In genomic region chr12:6826734-6827436, GRCh38 we compare ENCODE assay signal across 8 cellular contexts. TPM values are rescaled to one million over a fixed set of nuclear protein-coding genes. Genes with fewer than 3 reads are reported as not detected.
A peak's percentile ranks its signal among the peaks of the same experiment; 100 is the strongest.
DNase-seq lines count a peak whose midpoint lies in the region; ATAC-seq and TF ChIP-seq lines count a peak whose summit lies in the region.

No MANE protein-coding gene starts in this region.

- no peak for TF ChIP-seq POLR2A in vagina (IDR thresholded peaks at IDR 0.05)

- peaks cover 0 to 19% (median 0%) of the 10 kb centered on the region in 9 donors for H3K36me3 ChIP-seq in heart right ventricle
- peaks cover 33% of the 10 kb centered on the region for H3K36me3 ChIP-seq in mesodermal cell (ENCODE audit: control insufficient read depth, insufficient read depth, low read length)
- H3K36me3 ChIP-seq in vagina, result no peaks in the 10 kb centered on the region

- TF ChIP-seq CTCF in heart right ventricle (IDR thresholded peaks at IDR 0.05) (no peak), vagina (IDR thresholded peaks at IDR 0.05) (no peak), foreskin fibroblast (IDR thresholded peaks at IDR 0.05; ENCODE audit: low read depth, low read length) (no peak)

- H3K27ac ChIP-seq in heart right ventricle (peak overlapping the region in 8 of 10 donors; percentile 6 to 56 (median 44)), mesodermal cell (ENCODE audit: low read depth, low read length, severe bottlenecking) (peak overlapping the region; percentile 50), vagina (peak overlapping the region; percentile 92)

- POLR2A ChIA-PET in activated naive CD8-positive, alpha-beta T cell treated with anti-CD3 and anti-CD28 coated beads, Interleukin-2, amount 10 ng/mL, durations not matched to agents 7 days and 5 days (lab: Charles Lee), result interaction anchor here (1.4 kb wide), 1 partner anchor 74 kb away, joined by 5 read pairs; the partner anchor contains the start of gene MLF2

- 76 to 79% methylated on average over 22 of the region's 22 CpGs for WGBS in heart right ventricle, 2 donors
- WGBS in mesodermal cell (ENCODE audit: insufficient coverage in 2 of 2), 2 experiments, result 83 to 84% methylated on average over 13 to 19 of the region's 22 CpGs

- peaks cover 73% of the 10 kb centered on the region for H3K27me3 Mint-ChIP-seq in activated naive CD8-positive, alpha-beta T cell treated with anti-CD3 and anti-CD28 coated beads, Interleukin-2, amount 10 ng/mL, durations not matched to agents 7 days and 5 days

- H3K4me1 ChIP-seq in heart right ventricle (peaks cover 12 to 60% (median 36%) of the 10 kb centered on the region in 9 donors), mesodermal cell (ENCODE audit: control insufficient read depth, insufficient read depth, low read length, poor library complexity, severe bottlenecking) (peaks cover 27% of the 10 kb centered on the region), vagina (peaks cover 51% of the 10 kb centered on the region)

- H3K9me3 ChIP-seq in heart right ventricle (no peaks in the 10 kb centered on the region), mesodermal cell (ENCODE audit: control insufficient read depth, low read length) (no peaks in the 10 kb centered on the region), vagina (no peaks in the 10 kb centered on the region)

- H3K27me3 ChIP-seq in heart right ventricle, result peaks cover 0 to 58% (median 0%) of the 10 kb centered on the region in 7 donors
- no peaks in the 10 kb centered on the region for H3K27me3 ChIP-seq in vagina

- no peak overlapping the region for H3K4me3 ChIP-seq in heart right ventricle
- no peak overlapping the region for H3K4me3 ChIP-seq in mesodermal cell (ENCODE audit: extremely low read depth, insufficient read depth, low read length, poor library complexity, severe bottlenecking)
- peak overlapping the region in 1 of 2 donors; percentile 90 for H3K4me3 ChIP-seq in vagina
- no peak overlapping the region for H3K4me3 ChIP-seq in foreskin fibroblast (ENCODE audit: low read depth in 1 of 2, low read length in 2 of 2)

- ATAC-seq in heart right ventricle (no peak), left ventricle myocardium superior (no peak), GM21528 (IDR thresholded peaks at IDR 0.05; ENCODE audit: low FRiP score, unreplicated experiment) (no peak)
- no peak for ATAC-seq in activated naive CD8-positive, alpha-beta T cell treated with anti-CD3 and anti-CD28 coated beads, Interleukin-2, amount 10 ng/mL, durations not matched to agents 7 days and 5 days (ENCODE audit: low read depth)
- ATAC-seq in activated CD4-positive, CD25-positive, alpha-beta regulatory T cell treated with anti-CD3 and anti-CD28 coated beads, Interleukin-2, amount 50 U/mL, for 24 hours, result no peak

- no peak for DNase-seq in heart right ventricle
- DNase-seq in left ventricle myocardium superior, result no peak
- peak; percentile 32 for DNase-seq in activated naive CD8-positive, alpha-beta T cell treated with anti-CD3 and anti-CD28 coated beads, Interleukin-2, amount 10 ng/mL, durations not matched to agents 7 days and 5 days
- DNase-seq in vagina (ENCODE audit: extremely low spot score in 2 of 2), result no peak
- DNase-seq in foreskin fibroblast, result no peak

- H3K9me3 Mint-ChIP-seq in activated naive CD8-positive, alpha-beta T cell treated with anti-CD3 and anti-CD28 coated beads, Interleukin-2, amount 10 ng/mL, durations not matched to agents 7 days and 5 days, result no peaks in the 10 kb centered on the region

- intact Hi-C loops in heart right ventricle (cut with DNase I), result loop anchor here (5.0 to 10.0 kb wide), 7 partner anchors 50 to 212 kb away; partner anchors contain the start of genes MLF2 (in 7 of the 10) and PTMS (in 1 of the 10)
- intact Hi-C loops in left ventricle myocardium superior (cut with micrococcal nuclease), result loop anchor here (5.0 kb wide), 1 partner anchor 90 kb away; no protein-coding TSS in a partner anchor
- intact Hi-C loops in vagina (cut with DNase I), result loop anchor here (2.0 to 5.0 kb wide), 4 partner anchors 48 to 210 kb away; partner anchors contain the start of genes MLF2 and PTMS

- H3K4me1 Mint-ChIP-seq in activated naive CD8-positive, alpha-beta T cell treated with anti-CD3 and anti-CD28 coated beads, Interleukin-2, amount 10 ng/mL, durations not matched to agents 7 days and 5 days, result peaks cover 17% of the 10 kb centered on the region

- no peaks in the 10 kb centered on the region for H3K36me3 Mint-ChIP-seq in activated naive CD8-positive, alpha-beta T cell treated with anti-CD3 and anti-CD28 coated beads, Interleukin-2, amount 10 ng/mL, durations not matched to agents 7 days and 5 days

- peak overlapping the region; percentile 58 for H3K4me3 Mint-ChIP-seq in activated naive CD8-positive, alpha-beta T cell treated with anti-CD3 and anti-CD28 coated beads, Interleukin-2, amount 10 ng/mL, durations not matched to agents 7 days and 5 days

- H3K27ac Mint-ChIP-seq in activated naive CD8-positive, alpha-beta T cell treated with anti-CD3 and anti-CD28 coated beads, Interleukin-2, amount 10 ng/mL, durations not matched to agents 7 days and 5 days, result no peak overlapping the region

RNA-seq across cellular contexts. Expression of gene P3H3, which starts 1.3 kb away (rescaled TPM):
- total RNA-seq in heart right ventricle (10 to 100 TPM in 9 of 10 donors, 1 to 10 TPM in 1; 6.4 to 24.6 (median 16.0) TPM), left ventricle myocardium superior (11.5 TPM), vagina (37.3 TPM)
- 10 to 100 TPM; 12.5 to 37.8 TPM for polyA plus RNA-seq in heart right ventricle
- total RNA-seq in activated naive CD8-positive, alpha-beta T cell treated with anti-CD3 and anti-CD28 coated beads, Interleukin-2, amount 10 ng/mL, durations not matched to agents 7 days and 5 days, result 1 to 10 TPM; 6.3 to 7.0 TPM
- polyA plus RNA-seq in mesodermal cell (2013, experiment 1 of 2), result 66.2 TPM
- polyA plus RNA-seq in mesodermal cell (2013, experiment 2 of 2), result 55.7 TPM

RNA-seq across cellular contexts. Expression of gene GPR162, which starts 5.3 kb away (rescaled TPM):
- total RNA-seq in heart right ventricle (1 to 10 TPM; 1.8 to 5.7 (median 3.8) TPM), left ventricle myocardium superior (5.3 TPM), vagina (3.2 TPM)
- polyA plus RNA-seq in heart right ventricle, result 10 to 100 TPM in 1 of 2 donors, 1 to 10 TPM in 1; 7.0 to 16.8 TPM
- total RNA-seq in activated naive CD8-positive, alpha-beta T cell treated with anti-CD3 and anti-CD28 coated beads, Interleukin-2, amount 10 ng/mL, durations not matched to agents 7 days and 5 days, result under 1 TPM; 0.30 to 0.51 TPM
- polyA plus RNA-seq in mesodermal cell (2013, experiment 1 of 2), result 26.1 TPM
- polyA plus RNA-seq in mesodermal cell (2013, experiment 2 of 2), result 22.3 TPM

RNA-seq across cellular contexts. Expression of gene GNB3, which starts 13.8 kb away (rescaled TPM):
- 10 to 100 TPM in 2 of 10 donors, 1 to 10 TPM in 8; 2.4 to 14.6 (median 7.5) TPM for total RNA-seq in heart right ventricle
- polyA plus RNA-seq in heart right ventricle, result 10 to 100 TPM in 1 of 2 donors, 1 to 10 TPM in 1; 1.9 to 15.0 TPM
- total RNA-seq in left ventricle myocardium superior, result 5.4 TPM
- 1 to 10 TPM; 2.6 to 3.1 TPM for total RNA-seq in activated naive CD8-positive, alpha-beta T cell treated with anti-CD3 and anti-CD28 coated beads, Interleukin-2, amount 10 ng/mL, durations not matched to agents 7 days and 5 days
- polyA plus RNA-seq in mesodermal cell (2013, experiment 1 of 2), result 11.8 TPM
- polyA plus RNA-seq in mesodermal cell (2013, experiment 2 of 2), result 10.8 TPM
- 5.2 TPM for total RNA-seq in vagina

RNA-seq across cellular contexts. Expression of gene CDCA3, which starts 24.2 kb away (rescaled TPM):
- total RNA-seq in heart right ventricle (1 to 10 TPM in 3 of 10 donors, under 1 TPM in 6, not detected in 1; 0.22 to 4.0 (median 0.55) TPM), left ventricle myocardium superior (0.32 TPM), vagina (8.6 TPM)
- 1 to 10 TPM in 1 of 2 donors, under 1 TPM in 1; 0.45 to 1.5 TPM for polyA plus RNA-seq in heart right ventricle
- 10 to 100 TPM; 76.7 to 85.2 TPM for total RNA-seq in activated naive CD8-positive, alpha-beta T cell treated with anti-CD3 and anti-CD28 coated beads, Interleukin-2, amount 10 ng/mL, durations not matched to agents 7 days and 5 days
- 53.9 TPM for polyA plus RNA-seq in mesodermal cell (2013, experiment 1 of 2)
- 56.1 TPM for polyA plus RNA-seq in mesodermal cell (2013, experiment 2 of 2)

RNA-seq across cellular contexts. Expression of gene USP5, which starts 25.1 kb away (rescaled TPM):
- total RNA-seq in heart right ventricle (10 to 100 TPM; 64.8 to 95.5 (median 74.1) TPM), left ventricle myocardium superior (66.2 TPM), vagina (36.6 TPM)
- 10 to 100 TPM; 17.6 to 37.4 TPM for polyA plus RNA-seq in heart right ventricle
- 10 to 100 TPM; 84.8 to 95.4 TPM for total RNA-seq in activated naive CD8-positive, alpha-beta T cell treated with anti-CD3 and anti-CD28 coated beads, Interleukin-2, amount 10 ng/mL, durations not matched to agents 7 days and 5 days
- polyA plus RNA-seq in mesodermal cell (2013, experiment 1 of 2), result 70.2 TPM
- polyA plus RNA-seq in mesodermal cell (2013, experiment 2 of 2), result 59.6 TPM
